23 cellular contexts compared by ENCODE assay signal in the genomic region with DNA sequence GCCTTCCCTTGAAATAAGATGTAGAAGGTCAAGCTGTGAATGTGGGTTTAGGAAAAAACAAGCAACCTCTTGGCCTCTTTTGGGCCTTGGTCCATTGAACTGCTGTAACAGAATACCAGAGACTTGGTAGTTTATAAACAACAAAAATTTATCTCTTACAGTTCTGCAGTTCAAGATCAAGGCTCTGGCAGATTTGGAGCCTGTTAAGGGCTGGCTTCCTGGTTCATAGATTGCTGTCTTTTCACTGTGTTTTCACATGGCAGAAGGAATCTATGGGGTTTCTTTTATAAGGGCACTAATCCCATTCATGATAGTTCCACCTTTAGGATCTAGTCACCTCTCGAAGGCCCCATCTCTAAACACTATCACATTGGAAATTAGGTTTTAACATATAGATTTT. TPM values are rescaled to one million over a fixed set of nuclear protein-coding genes. Genes with fewer than 3 reads are reported as not detected.
A peak's percentile ranks its signal among the peaks of the same experiment; 100 is the strongest.
DNase-seq lines count a peak whose midpoint lies in the region; ATAC-seq and TF ChIP-seq lines count a peak whose summit lies in the region.
"Had no signal": no experiment of that assay in that cellular context is flagged by ENCODE, and none has a peak within 500 bp of the region (broad histone marks: within the 10 kb centered on the region; RNA-seq: fewer than 3 reads in every experiment).

No MANE protein-coding gene starts in this region.

- DNase-seq in activated naive CD4-positive, alpha-beta T cell treated with anti-CD3 and anti-CD28 coated beads for 36 hours: no peak
- DNase-seq in fibroblast of peridontal ligament (ENCODE audit: extremely low read depth) (peak; percentile 29), ecto neural progenitor cell (ENCODE audit: low spot score) (no peak), COLO829 (ENCODE audit: low spot score) (no peak)
- DNase-seq: AML-193, COR-L47, DMS 273 treated with DMSO at 0.1 percent for 48 hours, DMS79 treated with DMSO at 0.1 percent for 48 hours, GOT3, HCEC 1CT, Karpas-422, NCI-H1694, NCI-H2081, NCI-H2171, NCI-H345, NCI-H524, NCI-H82, OCI-M1, SJCRH30 had no signal

- no peaks in the 10 kb centered on the region for H3K36me3 ChIP-seq in Loucy (ENCODE audit: insufficient read depth, low read length)
- H3K36me3 ChIP-seq: SJCRH30 had no signal

- H3K27me3 ChIP-seq in Loucy (ENCODE audit: insufficient read depth, low read length, poor library complexity, severe bottlenecking): no peaks in the 10 kb centered on the region
- H3K27me3 ChIP-seq: SJCRH30 had no signal

- CTCF ChIA-PET in activated naive CD4-positive, alpha-beta T cell treated with anti-CD3 and anti-CD28 coated beads for 36 hours (lab: Charles Lee): interaction anchor here (1.3 to 1.7 kb wide), 2 partner anchors 8 to 14 kb away, joined by 3 to 5 read pairs; no protein-coding TSS in a partner anchor

- H3K79me2 ChIP-seq in Loucy (ENCODE audit: insufficient read depth, low read length): no peaks in the 10 kb centered on the region

- H3K36me3 Mint-ChIP-seq in activated naive CD4-positive, alpha-beta T cell treated with anti-CD3 and anti-CD28 coated beads, Interleukin-2, amount 50 U/mL, for 24 hours: peaks cover 3% of the 10 kb centered on the region
- peaks cover 3% of the 10 kb centered on the region for H3K36me3 Mint-ChIP-seq in activated naive CD4-positive, alpha-beta T cell treated with anti-CD3 and anti-CD28 coated beads for 36 hours (ENCODE audit: low read depth)

- no peaks in the 10 kb centered on the region for H3K27me3 Mint-ChIP-seq in activated naive CD4-positive, alpha-beta T cell treated with anti-CD3 and anti-CD28 coated beads, Interleukin-2, amount 50 U/mL, for 24 hours
- no peaks in the 10 kb centered on the region for H3K27me3 Mint-ChIP-seq in activated naive CD4-positive, alpha-beta T cell treated with anti-CD3 and anti-CD28 coated beads for 36 hours (ENCODE audit: low read depth)

- H3K9me3 ChIP-seq in Loucy (ENCODE audit: insufficient read depth, low read depth, low read length): no peaks in the 10 kb centered on the region

- no peaks in the 10 kb centered on the region for H3F3A ChIP-seq in Loucy (ENCODE audit: low read depth)

- H3K9me2 ChIP-seq in Loucy (replicated peaks; ENCODE audit: low read depth, low read length): no peaks in the 10 kb centered on the region

- intact Hi-C loops in activated naive CD4-positive, alpha-beta T cell treated with anti-CD3 and anti-CD28 coated beads for 36 hours (cut with micrococcal nuclease): loop anchor here (1.0 kb wide), 1 partner anchor 9 kb away; no protein-coding TSS in a partner anchor

- peak overlapping the region; percentile 52 for H3K27ac Mint-ChIP-seq in activated naive CD4-positive, alpha-beta T cell treated with anti-CD3 and anti-CD28 coated beads, Interleukin-2, amount 50 U/mL, for 24 hours
- no peak overlapping the region for H3K27ac Mint-ChIP-seq in activated naive CD4-positive, alpha-beta T cell treated with anti-CD3 and anti-CD28 coated beads for 36 hours

- peak overlapping the region; percentile 97 for H2AFZ ChIP-seq in Loucy (ENCODE audit: low read length)

- no peak overlapping the region for H3K4me3 Mint-ChIP-seq in activated naive CD4-positive, alpha-beta T cell treated with anti-CD3 and anti-CD28 coated beads, Interleukin-2, amount 50 U/mL, for 24 hours
- H3K4me3 Mint-ChIP-seq in activated naive CD4-positive, alpha-beta T cell treated with anti-CD3 and anti-CD28 coated beads for 36 hours: no peak overlapping the region

- H3K4me1 ChIP-seq in Loucy (ENCODE audit: insufficient read depth, low read length, poor library complexity, severe bottlenecking): peaks cover 10% of the 10 kb centered on the region
- H3K4me1 ChIP-seq: SJCRH30 had no signal

- H4K20me1 ChIP-seq in Loucy (ENCODE audit: insufficient read depth, low read length, poor library complexity, severe bottlenecking): no peaks in the 10 kb centered on the region

- peaks cover 84% of the 10 kb centered on the region for H3K4me1 Mint-ChIP-seq in activated naive CD4-positive, alpha-beta T cell treated with anti-CD3 and anti-CD28 coated beads, Interleukin-2, amount 50 U/mL, for 24 hours
- H3K4me1 Mint-ChIP-seq in activated naive CD4-positive, alpha-beta T cell treated with anti-CD3 and anti-CD28 coated beads for 36 hours (ENCODE audit: low read depth): peaks cover 65% of the 10 kb centered on the region

- TF ChIP-seq CTCF in Loucy (conservative IDR thresholded peaks at IDR 0.05; ENCODE audit: low read length): no peak

- no peak overlapping the region for H3K4me2 ChIP-seq in Loucy (ENCODE audit: low read depth, low read length, poor library complexity, severe bottlenecking)

- H3K9me3 Mint-ChIP-seq in activated naive CD4-positive, alpha-beta T cell treated with anti-CD3 and anti-CD28 coated beads, Interleukin-2, amount 50 U/mL, for 24 hours: no peaks in the 10 kb centered on the region
- peaks cover 7% of the 10 kb centered on the region for H3K9me3 Mint-ChIP-seq in activated naive CD4-positive, alpha-beta T cell treated with anti-CD3 and anti-CD28 coated beads for 36 hours

- H3K4me3 ChIP-seq in Loucy (ENCODE audit: low read length, poor library complexity, severe bottlenecking): no peak overlapping the region
- H3K4me3 ChIP-seq: GM12878, SJCRH30 had no signal

- H3K9ac ChIP-seq in Loucy (ENCODE audit: low read depth, low read length, poor library complexity, severe bottlenecking): no peak overlapping the region

- ATAC-seq in HG02588 (IDR thresholded peaks at IDR 0.05; ENCODE audit: unreplicated experiment): no peak
- ATAC-seq: GM12878 had no signal

RNA-seq across cellular contexts. Expression of gene STK17B, which starts 20.2 kb away (rescaled TPM):
- 100 to 1,000 TPM; 141 to 143 TPM for total RNA-seq in activated naive CD4-positive, alpha-beta T cell treated with anti-CD3 and anti-CD28 coated beads for 36 hours
